Comparison of ENCODE assay signal across 14 cellular contexts in the genomic region with DNA sequence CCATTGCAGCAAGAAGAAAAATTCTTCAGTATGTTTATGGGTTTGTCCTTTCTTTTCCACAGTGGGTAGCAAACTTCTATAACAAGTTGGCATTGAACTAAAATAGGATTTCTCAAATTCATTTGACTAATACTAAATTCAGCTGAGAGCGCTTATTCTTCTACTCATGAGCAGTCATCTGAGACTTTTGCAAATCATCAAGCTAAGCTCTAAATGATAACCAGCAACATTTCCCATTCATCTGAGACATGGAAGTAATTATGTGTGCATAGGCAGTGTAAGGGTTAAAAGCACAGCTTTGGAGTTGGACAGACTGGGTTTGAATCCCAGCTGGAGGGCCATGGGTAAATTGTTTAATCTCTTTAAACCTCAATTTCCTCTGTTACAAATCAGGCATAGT. TPM values are rescaled to one million over a fixed set of nuclear protein-coding genes. Genes with fewer than 3 reads are reported as not detected.
DNase-seq lines count a peak whose midpoint lies in the region; TF ChIP-seq lines count a peak whose summit lies in the region.
"Had no signal": no experiment of that assay in that cellular context is flagged by ENCODE, and none has a peak within 500 bp of the region (broad histone marks: within the 10 kb centered on the region; RNA-seq: fewer than 3 reads in every experiment).

No MANE protein-coding gene starts in this region.

- peak overlapping the region; percentile 46 to 94 (median 88); a peak in 21 of 22 replicates for H3K9ac ChIP-seq in BLaER1 treated with 17β-estradiol and CSF1 and Interleukin-3, amounts not matched to agents 10 nM and 100 nM

- peak overlapping the region; percentile 78 to 100 (median 98) for H3K27ac ChIP-seq in BLaER1 treated with 17β-estradiol and CSF1 and Interleukin-3, amounts not matched to agents 10 nM and 100 nM
- peak overlapping the region; percentile 24; the same call in 1 of the 2 replicates for H3K27ac ChIP-seq in SJSA1
- H3K27ac ChIP-seq in sigmoid colon, result peak overlapping the region; percentile 58 to 80 (median 68)

- 0 out of 22 replicates have a peak, but pooled peaks cover 0 to 1% (median 0%) of the 10 kb centered on the region in 11 experiments for H3K9me3 ChIP-seq in BLaER1 treated with 17β-estradiol and CSF1 and Interleukin-3, amounts not matched to agents 10 nM and 100 nM (replicated peaks in 1 of 11)
- H3K9me3 ChIP-seq in SJSA1 (replicated peaks), result no peaks in the 10 kb centered on the region
- no peaks in the 10 kb centered on the region for H3K9me3 ChIP-seq in sigmoid colon

- no peak for TF ChIP-seq POLR2A in sigmoid colon (IDR thresholded peaks at IDR 0.05)

- H4K20me1 ChIP-seq in BLaER1 treated with 17β-estradiol and CSF1 and Interleukin-3, amounts not matched to agents 10 nM and 100 nM, result no peaks in the 10 kb centered on the region

- DNase-seq in SJSA1 (ENCODE audit: low read depth in 1 of 2, low spot score in 2 of 2), result no peak
- peak; percentile 59 for DNase-seq in glomerular visceral epithelial cell (ENCODE audit: extremely low spot score)
- DNase-seq in sigmoid colon, result no peak
- DNase-seq in T-helper 1 cell, result no peak
- no peak for DNase-seq in AG20443 (ENCODE audit: low spot score)
- DNase-seq in COLO668 (lab: John Stamatoyannopoulos, UW; ENCODE audit: unreplicated experiment), result no peak
- DNase-seq in NCI-H2196 (lab: John Stamatoyannopoulos, UW; ENCODE audit: unreplicated experiment), result no peak
- DNase-seq: activated CD4-positive, alpha-beta memory T cell treated with anti-CD3 and anti-CD28 coated beads for 36 hours; DMS153; SIG-M5 had no signal

- no peak for TF ChIP-seq CTCF in sigmoid colon (IDR thresholded peaks at IDR 0.05)

- no peaks in the 10 kb centered on the region for H3K36me3 ChIP-seq in BLaER1 treated with 17β-estradiol and CSF1 and Interleukin-3, amounts not matched to agents 10 nM and 100 nM
- H3K36me3 ChIP-seq in SJSA1, result no peaks in the 10 kb centered on the region
- no peaks in the 10 kb centered on the region for H3K36me3 ChIP-seq in sigmoid colon

- peak overlapping the region; percentile 56 to 89 (median 77) for H3K4me2 ChIP-seq in BLaER1 treated with 17β-estradiol and CSF1 and Interleukin-3, amounts not matched to agents 10 nM and 100 nM

- no peak for TF ChIP-seq EP300 in sigmoid colon (IDR thresholded peaks at IDR 0.05)

- intact Hi-C loops in sigmoid colon (cut with DNase I), result no loop called here

- 75 to 93% methylated on average over 1 of the region's 1 CpG for WGBS in sigmoid colon, 2 donors

- peaks cover 59 to 84% (median 66%) of the 10 kb centered on the region in 10 experiments for H3K4me1 ChIP-seq in BLaER1 treated with 17β-estradiol and CSF1 and Interleukin-3, amounts not matched to agents 10 nM and 100 nM
- peaks cover 13% of the 10 kb centered on the region for H3K4me1 ChIP-seq in SJSA1 (replicated peaks)
- peaks cover 0 to 14% (median 12%) of the 10 kb centered on the region in 4 donors for H3K4me1 ChIP-seq in sigmoid colon

- peak overlapping the region in 7 of 10 experiments; percentile 3 to 29 (median 12); a peak in 8 of 20 replicates for H3K4me3 ChIP-seq in BLaER1 treated with 17β-estradiol and CSF1 and Interleukin-3, amounts not matched to agents 10 nM and 100 nM
- H3K4me3 ChIP-seq in SJSA1 (no peak overlapping the region), sigmoid colon (no peak overlapping the region)
- H3K4me3 ChIP-seq: lung, skin epidermis had no signal

- no peaks in the 10 kb centered on the region for H3K27me3 ChIP-seq in BLaER1 treated with 17β-estradiol and CSF1 and Interleukin-3, amounts not matched to agents 10 nM and 100 nM
- H3K27me3 ChIP-seq in SJSA1 (replicated peaks), result no peaks in the 10 kb centered on the region
- H3K27me3 ChIP-seq in sigmoid colon, result no peaks in the 10 kb centered on the region

RNA-seq across cellular contexts. Expression of gene CNR2, which starts 18.3 kb away (rescaled TPM):
- total RNA-seq in SJSA1 (2014; rRNA removed; shearing (Covaris generic)), result 0.08 TPM in 1 of 2 replicates, not detected in the other
- total RNA-seq in sigmoid colon, result not detected
- 1 to 10 TPM in 1 of 3 donors, under 1 TPM in 1, not detected in 1; 0.23 to 4.2 TPM for polyA plus RNA-seq in sigmoid colon
- total RNA-seq: activated CD4-positive, alpha-beta memory T cell treated with anti-CD3 and anti-CD28 coated beads for 36 hours; activated T-helper 1 cell treated with anti-CD3 and anti-CD28 coated beads, Interleukin-12 subunit alpha, Interleukin-12 subunit beta, Interleukin-2, Interleukin-4 antibody, amounts not matched to agents 30 ng/mL and 10 ng/mL and 1 ng/mL, durations not matched to agents 14 hours and 24 hours and 36 hours had no signal

RNA-seq across cellular contexts. Expression of gene PNRC2, which starts 28.1 kb away (rescaled TPM):
- 123 and 145 TPM in 2 replicates for total RNA-seq in SJSA1 (2014; rRNA removed; shearing (Covaris generic))
- total RNA-seq in sigmoid colon, result 100 to 1,000 TPM; 111 to 198 (median 154) TPM
- 100 to 1,000 TPM; 104 to 223 (median 162) TPM for polyA plus RNA-seq in sigmoid colon

RNA-seq across cellular contexts. Expression of gene SRSF10, which starts 48.6 kb away (rescaled TPM):
- 145 and 147 TPM in 2 replicates for total RNA-seq in SJSA1 (2014; rRNA removed; shearing (Covaris generic))
- 100 to 1,000 TPM in 1 of 4 donors, 10 to 100 TPM in 3; 80.6 to 105 (median 93.9) TPM for total RNA-seq in sigmoid colon
- 10 to 100 TPM; 42.6 to 61.5 (median 55.9) TPM for polyA plus RNA-seq in sigmoid colon

Comparison
In these comparisons a context has a peak if more than half of its experiments do, and no peak if none do; other contexts are left out.
1. H3K27ac ChIP-seq: peak in every context shown above with its lines; median percentile 98 in BLaER1 treated with 17β-estradiol and CSF1 and Interleukin-3, amounts not matched to agents 10 nM and 100 nM; 68 in sigmoid colon; 24 in SJSA1.
2. H3K4me3 ChIP-seq: peak in BLaER1 treated with 17β-estradiol and CSF1 and Interleukin-3, amounts not matched to agents 10 nM and 100 nM (7 of 10); none in SJSA1 (single experiment) and sigmoid colon (0 of 4).